ENCODE assay signal across 1 cellular context in the genomic region with DNA sequence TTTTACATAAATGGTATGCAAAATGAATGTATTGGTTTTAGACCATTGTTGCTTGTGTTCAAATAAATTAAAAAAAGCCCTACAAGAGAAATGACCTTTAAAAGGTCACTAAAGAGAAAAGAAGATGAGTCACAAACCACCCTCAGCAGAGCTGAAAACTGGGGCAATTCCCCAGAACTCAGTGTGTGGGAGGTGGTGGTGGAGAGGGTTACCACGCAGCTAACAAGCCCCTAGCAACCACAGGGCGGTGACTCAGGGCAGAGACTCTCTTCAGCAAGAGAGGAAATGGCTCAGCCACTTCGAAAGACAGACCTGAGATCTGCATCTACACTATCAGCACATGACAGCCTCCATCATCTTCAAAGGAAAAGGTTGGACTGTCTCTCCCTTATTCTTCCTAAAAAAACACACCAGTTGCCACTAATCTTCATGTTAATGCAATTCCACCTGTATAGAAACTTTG.
TF ChIP-seq lines count a peak whose summit lies in the region.

No MANE protein-coding gene starts in this region.

TF ChIP-seq in GM12878, 131 proteins besides CTCF, POLR2A, EP300 and RAD21 (continued from another document and continues in another):
- no peak for TF ChIP-seq CUX1 (IDR thresholded peaks at IDR 0.05; ENCODE audit: insufficient replicate concordance, low read depth, low read length)
- peak; percentile 57; the same call in 1 of the 2 replicates for TF ChIP-seq SPI1 (IDR thresholded peaks at IDR 0.05; ENCODE audit: borderline replicate concordance, insufficient read depth, low read depth, low read length)
- TF ChIP-seq, protein P1, sequence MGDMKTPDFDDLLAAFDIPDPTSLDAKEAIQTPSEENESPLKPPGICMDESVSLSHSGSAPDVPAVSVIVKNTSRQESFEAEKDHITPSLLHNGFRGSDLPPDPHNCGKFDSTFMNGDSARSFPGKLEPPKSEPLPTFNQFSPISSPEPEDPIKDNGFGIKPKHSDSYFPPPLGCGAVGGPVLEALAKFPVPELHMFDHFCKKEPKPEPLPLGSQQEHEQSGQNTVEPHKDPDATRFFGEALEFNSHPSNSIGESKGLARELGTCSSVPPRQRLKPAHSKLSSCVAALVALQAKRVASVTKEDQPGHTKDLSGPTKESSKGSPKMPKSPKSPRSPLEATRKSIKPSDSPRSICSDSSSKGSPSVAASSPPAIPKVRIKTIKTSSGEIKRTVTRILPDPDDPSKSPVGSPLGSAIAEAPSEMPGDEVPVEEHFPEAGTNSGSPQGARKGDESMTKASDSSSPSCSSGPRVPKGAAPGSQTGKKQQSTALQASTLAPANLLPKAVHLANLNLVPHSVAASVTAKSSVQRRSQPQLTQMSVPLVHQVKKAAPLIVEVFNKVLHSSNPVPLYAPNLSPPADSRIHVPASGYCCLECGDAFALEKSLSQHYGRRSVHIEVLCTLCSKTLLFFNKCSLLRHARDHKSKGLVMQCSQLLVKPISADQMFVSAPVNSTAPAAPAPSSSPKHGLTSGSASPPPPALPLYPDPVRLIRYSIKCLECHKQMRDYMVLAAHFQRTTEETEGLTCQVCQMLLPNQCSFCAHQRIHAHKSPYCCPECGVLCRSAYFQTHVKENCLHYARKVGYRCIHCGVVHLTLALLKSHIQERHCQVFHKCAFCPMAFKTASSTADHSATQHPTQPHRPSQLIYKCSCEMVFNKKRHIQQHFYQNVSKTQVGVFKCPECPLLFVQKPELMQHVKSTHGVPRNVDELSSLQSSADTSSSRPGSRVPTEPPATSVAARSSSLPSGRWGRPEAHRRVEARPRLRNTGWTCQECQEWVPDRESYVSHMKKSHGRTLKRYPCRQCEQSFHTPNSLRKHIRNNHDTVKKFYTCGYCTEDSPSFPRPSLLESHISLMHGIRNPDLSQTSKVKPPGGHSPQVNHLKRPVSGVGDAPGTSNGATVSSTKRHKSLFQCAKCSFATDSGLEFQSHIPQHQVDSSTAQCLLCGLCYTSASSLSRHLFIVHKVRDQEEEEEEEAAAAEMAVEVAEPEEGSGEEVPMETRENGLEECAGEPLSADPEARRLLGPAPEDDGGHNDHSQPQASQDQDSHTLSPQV (IDR thresholded peaks at IDR 0.05) = no peak
- TF ChIP-seq, protein P2, sequence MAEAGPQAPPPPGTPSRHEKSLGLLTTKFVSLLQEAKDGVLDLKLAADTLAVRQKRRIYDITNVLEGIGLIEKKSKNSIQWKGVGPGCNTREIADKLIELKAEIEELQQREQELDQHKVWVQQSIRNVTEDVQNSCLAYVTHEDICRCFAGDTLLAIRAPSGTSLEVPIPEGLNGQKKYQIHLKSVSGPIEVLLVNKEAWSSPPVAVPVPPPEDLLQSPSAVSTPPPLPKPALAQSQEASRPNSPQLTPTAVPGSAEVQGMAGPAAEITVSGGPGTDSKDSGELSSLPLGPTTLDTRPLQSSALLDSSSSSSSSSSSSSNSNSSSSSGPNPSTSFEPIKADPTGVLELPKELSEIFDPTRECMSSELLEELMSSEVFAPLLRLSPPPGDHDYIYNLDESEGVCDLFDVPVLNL (IDR thresholded peaks at IDR 0.05; ENCODE audit: low read depth, low read length) = no peak
- no peak for TF ChIP-seq HDAC2 (IDR thresholded peaks at IDR 0.05)
- TF ChIP-seq, protein P3, sequence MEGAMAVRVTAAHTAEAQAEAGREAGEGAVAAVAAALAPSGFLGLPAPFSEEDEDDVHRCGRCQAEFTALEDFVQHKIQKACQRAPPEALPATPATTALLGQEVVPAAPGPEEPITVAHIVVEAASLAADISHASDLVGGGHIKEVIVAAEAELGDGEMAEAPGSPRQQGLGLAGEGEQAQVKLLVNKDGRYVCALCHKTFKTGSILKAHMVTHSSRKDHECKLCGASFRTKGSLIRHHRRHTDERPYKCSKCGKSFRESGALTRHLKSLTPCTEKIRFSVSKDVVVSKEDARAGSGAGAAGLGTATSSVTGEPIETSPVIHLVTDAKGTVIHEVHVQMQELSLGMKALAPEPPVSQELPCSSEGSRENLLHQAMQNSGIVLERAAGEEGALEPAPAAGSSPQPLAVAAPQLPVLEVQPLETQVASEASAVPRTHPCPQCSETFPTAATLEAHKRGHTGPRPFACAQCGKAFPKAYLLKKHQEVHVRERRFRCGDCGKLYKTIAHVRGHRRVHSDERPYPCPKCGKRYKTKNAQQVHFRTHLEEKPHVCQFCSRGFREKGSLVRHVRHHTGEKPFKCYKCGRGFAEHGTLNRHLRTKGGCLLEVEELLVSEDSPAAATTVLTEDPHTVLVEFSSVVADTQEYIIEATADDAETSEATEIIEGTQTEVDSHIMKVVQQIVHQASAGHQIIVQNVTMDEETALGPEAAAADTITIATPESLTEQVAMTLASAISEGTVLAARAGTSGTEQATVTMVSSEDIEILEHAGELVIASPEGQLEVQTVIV (IDR thresholded peaks at IDR 0.05; ENCODE audit: borderline replicate concordance, partially characterized antibody) = no peak
- TF ChIP-seq ZNF217 (IDR thresholded peaks at IDR 0.05) = no peak
- no peak for TF ChIP-seq RELA (IDR thresholded peaks at IDR 0.05; ENCODE audit: borderline replicate concordance, partially characterized antibody)
- TF ChIP-seq NR2C2 (IDR thresholded peaks at IDR 0.05; ENCODE audit: borderline replicate concordance, control insufficient read depth, insufficient read length, low read depth) = no peak
- no peak for TF ChIP-seq USF2 (IDR thresholded peaks at IDR 0.05; ENCODE audit: borderline replicate concordance, low read depth, low read length)
- no peak for TF ChIP-seq TCF12 (IDR thresholded peaks at IDR 0.05; ENCODE audit: low read depth, low read length)
- TF ChIP-seq NR2F1 (conservative IDR thresholded peaks at IDR 0.05) = peak; percentile 94
- TF ChIP-seq TCF7 (IDR thresholded peaks at IDR 0.05; ENCODE audit: borderline replicate concordance) = no peak
- TF ChIP-seq BHLHE40 (IDR thresholded peaks at IDR 0.05; ENCODE audit: borderline replicate concordance in 1 of 2, low read depth in 2 of 2, low read length in 1 of 2) = peak in 1 of 2 experiments; percentile 37; a peak in 1 of 4 replicates
- peak in 1 of 2 experiments; percentile 46; a peak in 1 of 4 replicates for TF ChIP-seq ETV6 (conservative IDR thresholded peaks at IDR 0.05 in 1 of 2, IDR thresholded peaks at IDR 0.05 in 1 of 2; ENCODE audit: borderline replicate concordance in 1 of 2, low read depth in 1 of 2)
- TF ChIP-seq IKZF1 (conservative IDR thresholded peaks at IDR 0.05) = peak; percentile 65
- TF ChIP-seq, protein P4, sequence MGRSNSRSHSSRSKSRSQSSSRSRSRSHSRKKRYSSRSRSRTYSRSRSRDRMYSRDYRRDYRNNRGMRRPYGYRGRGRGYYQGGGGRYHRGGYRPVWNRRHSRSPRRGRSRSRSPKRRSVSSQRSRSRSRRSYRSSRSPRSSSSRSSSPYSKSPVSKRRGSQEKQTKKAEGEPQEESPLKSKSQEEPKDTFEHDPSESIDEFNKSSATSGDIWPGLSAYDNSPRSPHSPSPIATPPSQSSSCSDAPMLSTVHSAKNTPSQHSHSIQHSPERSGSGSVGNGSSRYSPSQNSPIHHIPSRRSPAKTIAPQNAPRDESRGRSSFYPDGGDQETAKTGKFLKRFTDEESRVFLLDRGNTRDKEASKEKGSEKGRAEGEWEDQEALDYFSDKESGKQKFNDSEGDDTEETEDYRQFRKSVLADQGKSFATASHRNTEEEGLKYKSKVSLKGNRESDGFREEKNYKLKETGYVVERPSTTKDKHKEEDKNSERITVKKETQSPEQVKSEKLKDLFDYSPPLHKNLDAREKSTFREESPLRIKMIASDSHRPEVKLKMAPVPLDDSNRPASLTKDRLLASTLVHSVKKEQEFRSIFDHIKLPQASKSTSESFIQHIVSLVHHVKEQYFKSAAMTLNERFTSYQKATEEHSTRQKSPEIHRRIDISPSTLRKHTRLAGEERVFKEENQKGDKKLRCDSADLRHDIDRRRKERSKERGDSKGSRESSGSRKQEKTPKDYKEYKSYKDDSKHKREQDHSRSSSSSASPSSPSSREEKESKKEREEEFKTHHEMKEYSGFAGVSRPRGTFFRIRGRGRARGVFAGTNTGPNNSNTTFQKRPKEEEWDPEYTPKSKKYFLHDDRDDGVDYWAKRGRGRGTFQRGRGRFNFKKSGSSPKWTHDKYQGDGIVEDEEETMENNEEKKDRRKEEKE (IDR thresholded peaks at IDR 0.05) = no peak
- TF ChIP-seq, protein P5, sequence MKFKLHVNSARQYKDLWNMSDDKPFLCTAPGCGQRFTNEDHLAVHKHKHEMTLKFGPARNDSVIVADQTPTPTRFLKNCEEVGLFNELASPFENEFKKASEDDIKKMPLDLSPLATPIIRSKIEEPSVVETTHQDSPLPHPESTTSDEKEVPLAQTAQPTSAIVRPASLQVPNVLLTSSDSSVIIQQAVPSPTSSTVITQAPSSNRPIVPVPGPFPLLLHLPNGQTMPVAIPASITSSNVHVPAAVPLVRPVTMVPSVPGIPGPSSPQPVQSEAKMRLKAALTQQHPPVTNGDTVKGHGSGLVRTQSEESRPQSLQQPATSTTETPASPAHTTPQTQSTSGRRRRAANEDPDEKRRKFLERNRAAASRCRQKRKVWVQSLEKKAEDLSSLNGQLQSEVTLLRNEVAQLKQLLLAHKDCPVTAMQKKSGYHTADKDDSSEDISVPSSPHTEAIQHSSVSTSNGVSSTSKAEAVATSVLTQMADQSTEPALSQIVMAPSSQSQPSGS (IDR thresholded peaks at IDR 0.05; ENCODE audit: low read length) = peak; percentile 51; the same call in 1 of the 2 replicates
- TF ChIP-seq, protein P6, sequence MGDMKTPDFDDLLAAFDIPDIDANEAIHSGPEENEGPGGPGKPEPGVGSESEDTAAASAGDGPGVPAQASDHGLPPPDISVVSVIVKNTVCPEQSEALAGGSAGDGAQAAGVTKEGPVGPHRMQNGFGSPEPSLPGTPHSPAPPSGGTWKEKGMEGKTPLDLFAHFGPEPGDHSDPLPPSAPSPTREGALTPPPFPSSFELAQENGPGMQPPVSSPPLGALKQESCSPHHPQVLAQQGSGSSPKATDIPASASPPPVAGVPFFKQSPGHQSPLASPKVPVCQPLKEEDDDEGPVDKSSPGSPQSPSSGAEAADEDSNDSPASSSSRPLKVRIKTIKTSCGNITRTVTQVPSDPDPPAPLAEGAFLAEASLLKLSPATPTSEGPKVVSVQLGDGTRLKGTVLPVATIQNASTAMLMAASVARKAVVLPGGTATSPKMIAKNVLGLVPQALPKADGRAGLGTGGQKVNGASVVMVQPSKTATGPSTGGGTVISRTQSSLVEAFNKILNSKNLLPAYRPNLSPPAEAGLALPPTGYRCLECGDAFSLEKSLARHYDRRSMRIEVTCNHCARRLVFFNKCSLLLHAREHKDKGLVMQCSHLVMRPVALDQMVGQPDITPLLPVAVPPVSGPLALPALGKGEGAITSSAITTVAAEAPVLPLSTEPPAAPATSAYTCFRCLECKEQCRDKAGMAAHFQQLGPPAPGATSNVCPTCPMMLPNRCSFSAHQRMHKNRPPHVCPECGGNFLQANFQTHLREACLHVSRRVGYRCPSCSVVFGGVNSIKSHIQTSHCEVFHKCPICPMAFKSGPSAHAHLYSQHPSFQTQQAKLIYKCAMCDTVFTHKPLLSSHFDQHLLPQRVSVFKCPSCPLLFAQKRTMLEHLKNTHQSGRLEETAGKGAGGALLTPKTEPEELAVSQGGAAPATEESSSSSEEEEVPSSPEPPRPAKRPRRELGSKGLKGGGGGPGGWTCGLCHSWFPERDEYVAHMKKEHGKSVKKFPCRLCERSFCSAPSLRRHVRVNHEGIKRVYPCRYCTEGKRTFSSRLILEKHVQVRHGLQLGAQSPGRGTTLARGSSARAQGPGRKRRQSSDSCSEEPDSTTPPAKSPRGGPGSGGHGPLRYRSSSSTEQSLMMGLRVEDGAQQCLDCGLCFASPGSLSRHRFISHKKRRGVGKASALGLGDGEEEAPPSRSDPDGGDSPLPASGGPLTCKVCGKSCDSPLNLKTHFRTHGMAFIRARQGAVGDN (IDR thresholded peaks at IDR 0.05) = no peak
- TF ChIP-seq BACH1 (IDR thresholded peaks at IDR 0.05; ENCODE audit: borderline replicate concordance) = peak; percentile 57; the same call in 1 of the 2 replicates
- TF ChIP-seq PAX5 (IDR thresholded peaks at IDR 0.05; ENCODE audit: borderline replicate concordance, low read depth, low read length) = peak; percentile 53; the same call in 1 of the 2 replicates
- TF ChIP-seq GABPA (IDR thresholded peaks at IDR 0.05; ENCODE audit: low read depth) = 0 out of 2 replicates have a peak, but pooled peaks have one; percentile 6
- TF ChIP-seq POLR2AphosphoS2 (IDR thresholded peaks at IDR 0.05; ENCODE audit: low read depth, low read length) = no peak
